Comparison of ENCODE assay signal across 16 cellular contexts in genomic region chr6:43790031-43790430, GRCh38. TPM values are rescaled to one million over a fixed set of nuclear protein-coding genes. Genes with fewer than 3 reads are reported as not detected.
DNase-seq lines count a peak whose midpoint lies in the region; ATAC-seq, FAIRE-seq and TF ChIP-seq lines count a peak whose summit lies in the region.
"Had no signal": no experiment of that assay in that cellular context is flagged by ENCODE, and none has a peak within 500 bp of the region (broad histone marks: within the 10 kb centered on the region; RNA-seq: fewer than 3 reads in every experiment).

No MANE protein-coding gene starts in this region.

- peaks cover 0 to 41% (median 15%) of the 10 kb centered on the region in 9 donors for H3K4me1 ChIP-seq in heart right ventricle
- H3K4me1 ChIP-seq in suprapubic skin, result no peaks in the 10 kb centered on the region
- H3K4me1 ChIP-seq: SJSA1 had no signal

- intact Hi-C loops in heart right ventricle (cut with DNase I), result no loop called here

- H3K36me3 ChIP-seq in heart right ventricle (peaks cover 0 to 19% (median 10%) of the 10 kb centered on the region in 9 donors), suprapubic skin (peaks cover 10% of the 10 kb centered on the region)

- no peak for TF ChIP-seq CTCF in heart right ventricle (IDR thresholded peaks at IDR 0.05)
- no peak for TF ChIP-seq CTCF in suprapubic skin (IDR thresholded peaks at IDR 0.05)

- FAIRE-seq in RCC 7860 (lab: Jason Lieb, UNC), result no peak

- WGBS in heart right ventricle, 2 donors, result 51 to 58% methylated on average over 5 of the region's 5 CpGs
- 52% methylated on average over 5 of the region's 5 CpGs for WGBS in suprapubic skin

- H3K9me3 ChIP-seq in heart right ventricle, result no peaks in the 10 kb centered on the region
- H3K9me3 ChIP-seq in suprapubic skin, result no peaks in the 10 kb centered on the region
- H3K9me3 ChIP-seq: SJSA1 had no signal

- peak; percentile 16 to 81 (median 30) for ATAC-seq in heart right ventricle
- ATAC-seq: esophagus mucosa, HCT116 had no signal

- DNase-seq in CD1c-positive myeloid dendritic cell (ENCODE audit: extremely low spot score) (peak; percentile 42), SKM-1 (lab: John Stamatoyannopoulos, UW; ENCODE audit: unreplicated experiment) (peak; percentile 95), heart right ventricle (peak in 1 of 2 donors; percentile 49), skeletal muscle cell (ENCODE audit: low read depth) (peak; percentile 90), RCC 7860 (ENCODE audit: low spot score) (no peak), suprapubic skin (ENCODE audit: low spot score in 2 of 2) (no peak), NCI-H1092 (lab: John Stamatoyannopoulos, UW) (no peak), NCI-H446 treated with DMSO at 0.1 percent for 48 hours (lab: John Stamatoyannopoulos, UW) (no peak)
- DNase-seq: activated B cell treated with CpG ODN at 0.5 μM for 24 hours; activated T-cell treated with anti-CD3 and anti-CD28 coated beads, Interleukin-2, amount 50 U/mL, for 24 hours; CD4-positive, CD25-positive, alpha-beta regulatory T cell; kidney glomerular epithelial cell; stimulated activated CD4-positive, alpha-beta T cell treated with anti-CD3 and anti-CD28 coated beads, Interleukin-4, amount 100 ng/mL, for 24 hours had no signal

- no peak for TF ChIP-seq POLR2A in suprapubic skin (IDR thresholded peaks at IDR 0.05)

- H3K4me3 ChIP-seq in heart right ventricle, result no peak overlapping the region
- no peak overlapping the region for H3K4me3 ChIP-seq in skeletal muscle cell (ENCODE audit: low read depth, low read length)
- H3K4me3 ChIP-seq in suprapubic skin, result no peak overlapping the region
- H3K4me3 ChIP-seq: SJSA1 had no signal

- no peak for TF ChIP-seq EP300 in suprapubic skin (IDR thresholded peaks at IDR 0.05)

- H3K27ac ChIP-seq in heart right ventricle, result peak overlapping the region; percentile 16 to 82 (median 72)
- no peak overlapping the region for H3K27ac ChIP-seq in suprapubic skin
- H3K27ac ChIP-seq: SJSA1 had no signal

- H3K27me3 ChIP-seq in heart right ventricle (no peaks in the 10 kb centered on the region), suprapubic skin (no peaks in the 10 kb centered on the region)
- H3K27me3 ChIP-seq: SJSA1 had no signal

RNA-seq across cellular contexts. Expression of gene VEGFA, which starts 20.0 kb away (rescaled TPM):
- total RNA-seq in heart right ventricle, result 100 to 1,000 TPM; 163 to 456 (median 216) TPM
- 100 to 1,000 TPM; 133 to 396 TPM for polyA plus RNA-seq in heart right ventricle
- 100 to 1,000 TPM in 1 of 4 donors, 10 to 100 TPM in 3; 25.4 to 147 (median 43.6) TPM for total RNA-seq in suprapubic skin

Comparison
In these comparisons a context has a peak if more than half of its experiments do, and no peak if none do; other contexts are left out.
1. DNase-seq: peak in CD1c-positive myeloid dendritic cell (single experiment), SKM-1 (single experiment) and skeletal muscle cell (single experiment); none in RCC 7860 (single experiment), suprapubic skin (0 of 2), NCI-H1092 (single experiment) and NCI-H446 treated with DMSO at 0.1 percent for 48 hours (single experiment).